8 cellular contexts compared by ENCODE assay signal in genomic region chr5:87412417-87413115, GRCh38. TPM values are rescaled to one million over a fixed set of nuclear protein-coding genes. Genes with fewer than 3 reads are reported as not detected.
DNase-seq lines count a peak whose midpoint lies in the region; ATAC-seq and TF ChIP-seq lines count a peak whose summit lies in the region.

CCNH (minus strand) TSS chr5:87412930; CDS start chr5:87412794, 136 bp downstream.

- POLR2A ChIA-PET in activated CD4-positive, alpha-beta T cell treated with anti-CD3 and anti-CD28 coated beads, Interleukin-2, amount 10 ng/mL, durations not matched to agents 7 days and 5 days (lab: Charles Lee): no interaction called here

- no peaks in the 10 kb centered on the region for H3K9me3 ChIP-seq in BLaER1

- H3K36me3 ChIP-seq in BLaER1: peaks cover 28% of the 10 kb centered on the region

- H3K4me1 ChIP-seq in BLaER1: peaks cover 24% of the 10 kb centered on the region

- DNase-seq in NCI-H69 (lab: John Stamatoyannopoulos, UW): peak; percentile 100
- peak; percentile 98 for DNase-seq in activated CD4-positive, alpha-beta T cell treated with anti-CD3 and anti-CD28 coated beads, Interleukin-2, amount 10 ng/mL, durations not matched to agents 7 days and 5 days
- DNase-seq in coronary artery (ENCODE audit: low spot score): peak; percentile 99
- DNase-seq in stimulated activated CD4-positive, alpha-beta T cell treated with anti-CD3 and anti-CD28 coated beads, Interleukin-1b, Interleukin-23, amount 100 ng/mL, for 4 hours (ENCODE audit: low read depth in 2 of 2): peak; percentile 87 to 91

- H3K9me3 Mint-ChIP-seq in activated CD4-positive, alpha-beta T cell treated with anti-CD3 and anti-CD28 coated beads, Interleukin-2, amount 10 ng/mL, durations not matched to agents 7 days and 5 days: no peaks in the 10 kb centered on the region

- no peak for TF ChIP-seq CTCF in coronary artery (IDR thresholded peaks at IDR 0.05)

- no peaks in the 10 kb centered on the region for H3K27me3 Mint-ChIP-seq in activated CD4-positive, alpha-beta T cell treated with anti-CD3 and anti-CD28 coated beads, Interleukin-2, amount 10 ng/mL, durations not matched to agents 7 days and 5 days

- peaks cover 34% of the 10 kb centered on the region for H4K20me1 ChIP-seq in BLaER1

- H3K4me3 ChIP-seq in BLaER1 (peak within 1 kb of the TSS; percentile 98), coronary artery (peak within 1 kb of the TSS; percentile 95)

- H3K4me1 Mint-ChIP-seq in activated CD4-positive, alpha-beta T cell treated with anti-CD3 and anti-CD28 coated beads, Interleukin-2, amount 10 ng/mL, durations not matched to agents 7 days and 5 days: peaks cover 40% of the 10 kb centered on the region

- peaks cover 32% of the 10 kb centered on the region for H3K36me3 Mint-ChIP-seq in activated CD4-positive, alpha-beta T cell treated with anti-CD3 and anti-CD28 coated beads, Interleukin-2, amount 10 ng/mL, durations not matched to agents 7 days and 5 days (ENCODE audit: low read depth)

- H3K9ac ChIP-seq in BLaER1: peak within 1 kb of the TSS; percentile 91

- peak within 1 kb of the TSS; percentile 88 for H3K4me2 ChIP-seq in BLaER1

- no peaks in the 10 kb centered on the region for H3K27me3 ChIP-seq in BLaER1
- no peaks in the 10 kb centered on the region for H3K27me3 ChIP-seq in layer of hippocampus (ENCODE audit: control insufficient read depth, insufficient read depth, low read length)

- ATAC-seq in GM19328 (IDR thresholded peaks at IDR 0.05; ENCODE audit: unreplicated experiment) (peak; percentile 99), HG03520 (IDR thresholded peaks at IDR 0.05; ENCODE audit: unreplicated experiment) (peak; percentile 99)

- peak within 1 kb of the TSS; percentile 93 for H3K27ac Mint-ChIP-seq in activated CD4-positive, alpha-beta T cell treated with anti-CD3 and anti-CD28 coated beads, Interleukin-2, amount 10 ng/mL, durations not matched to agents 7 days and 5 days

- CTCF ChIA-PET in activated CD4-positive, alpha-beta T cell treated with anti-CD3 and anti-CD28 coated beads, Interleukin-2, amount 10 ng/mL, durations not matched to agents 7 days and 5 days (lab: Charles Lee): interaction anchor here (0.6 to 1.7 kb wide), 3 partner anchors 12 to 1334 kb away, joined by 4 to 9 read pairs (median 6); no protein-coding TSS in a partner anchor

- H3K27ac ChIP-seq in BLaER1: peak within 1 kb of the TSS; percentile 90
- peak within 1 kb of the TSS; percentile 99 for H3K27ac ChIP-seq in coronary artery
- peak within 1 kb of the TSS; percentile 96 for H3K27ac ChIP-seq in layer of hippocampus (ENCODE audit: low read depth, low read length)

- H3K4me3 Mint-ChIP-seq in activated CD4-positive, alpha-beta T cell treated with anti-CD3 and anti-CD28 coated beads, Interleukin-2, amount 10 ng/mL, durations not matched to agents 7 days and 5 days: peak within 1 kb of the TSS; percentile 88

RNA-seq across cellular contexts. Expression of gene CCNH, which starts in this region (rescaled TPM):
- 10 to 100 TPM; 43.1 to 57.6 TPM for total RNA-seq in activated CD4-positive, alpha-beta T cell treated with anti-CD3 and anti-CD28 coated beads, Interleukin-2, amount 10 ng/mL, durations not matched to agents 7 days and 5 days

Comparison
In these comparisons a context has a peak if more than half of its experiments do, and no peak if none do; other contexts are left out.
1. Peak in every context shown above with its lines: DNase-seq, ATAC-seq, H3K4me3 ChIP-seq and H3K27ac ChIP-seq.